In the genomic region with DNA sequence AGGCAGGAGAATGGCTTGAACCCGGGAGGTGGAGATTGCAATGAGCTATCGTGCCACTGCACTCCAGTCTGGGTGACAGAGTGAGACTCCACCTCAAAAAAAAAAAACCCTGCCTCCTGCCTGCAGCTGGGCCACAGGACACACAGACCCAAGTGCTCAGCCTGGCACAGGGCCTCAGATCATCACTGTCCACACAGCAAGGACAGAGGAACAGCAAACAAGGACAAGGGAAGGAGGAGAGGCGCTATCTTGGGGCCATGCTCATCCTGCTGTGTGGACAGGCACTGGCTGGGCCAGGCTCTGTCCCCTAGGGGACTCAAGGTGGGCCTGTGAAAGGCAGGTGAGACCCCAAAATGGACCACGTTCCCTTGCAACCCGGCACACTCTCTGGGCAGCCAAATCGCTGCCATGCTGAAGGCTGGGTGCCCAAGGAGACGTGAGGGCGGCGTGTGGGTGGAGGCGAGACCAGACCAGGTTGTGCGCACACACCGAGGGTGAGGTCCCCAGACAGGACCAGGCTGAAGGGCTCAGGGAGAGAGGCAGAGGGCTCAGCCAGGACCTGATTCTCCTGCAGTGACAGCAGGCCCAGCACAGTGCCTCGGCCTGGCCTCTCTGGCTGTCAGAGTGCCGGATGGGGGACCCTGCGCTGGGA, we compare ENCODE assay signal across 11 cellular contexts. TPM values are rescaled to one million over a fixed set of nuclear protein-coding genes. Genes with fewer than 3 reads are reported as not detected.
DNase-seq lines count a peak whose midpoint lies in the region; ATAC-seq lines count a peak whose summit lies in the region.
"Had no signal": no experiment of that assay in that cellular context is flagged by ENCODE, and none has a peak within 500 bp of the region (broad histone marks: within the 10 kb centered on the region; RNA-seq: fewer than 3 reads in every experiment).

No MANE protein-coding gene starts in this region.

- peaks cover 2% of the 10 kb centered on the region for H3K9me3 Mint-ChIP-seq in activated CD4-positive, alpha-beta T cell treated with anti-CD3 and anti-CD28 coated beads, Interleukin-2, amount 10 ng/mL, durations not matched to agents 7 days and 5 days
- H3K9me3 Mint-ChIP-seq in activated naive CD8-positive, alpha-beta T cell (ENCODE audit: low read depth), result no peaks in the 10 kb centered on the region
- no peaks in the 10 kb centered on the region for H3K9me3 Mint-ChIP-seq in immature natural killer cell
- H3K9me3 Mint-ChIP-seq in stimulated activated memory B cell treated with anti-CD40 and anti-IgM and Interleukin-4, amounts not matched to agents 10 μg/mL and 1 μg/mL and 100 μg/mL, for 72 hours, result no peaks in the 10 kb centered on the region

- H3K27ac Mint-ChIP-seq in activated CD4-positive, alpha-beta T cell treated with anti-CD3 and anti-CD28 coated beads, Interleukin-2, amount 10 ng/mL, durations not matched to agents 7 days and 5 days, result peak overlapping the region; percentile 87
- peak overlapping the region; percentile 79 for H3K27ac Mint-ChIP-seq in activated naive CD8-positive, alpha-beta T cell
- peak overlapping the region in 4 of 6 donors; percentile 35 to 76 (median 74) for H3K27ac Mint-ChIP-seq in immature natural killer cell
- H3K27ac Mint-ChIP-seq in stimulated activated memory B cell treated with anti-CD40 and anti-IgM and Interleukin-4, amounts not matched to agents 10 μg/mL and 1 μg/mL and 100 μg/mL, for 72 hours, result peak overlapping the region; percentile 80

- H3K4me1 Mint-ChIP-seq in activated CD4-positive, alpha-beta T cell treated with anti-CD3 and anti-CD28 coated beads, Interleukin-2, amount 10 ng/mL, durations not matched to agents 7 days and 5 days, result peaks cover 52% of the 10 kb centered on the region
- H3K4me1 Mint-ChIP-seq in activated naive CD8-positive, alpha-beta T cell (ENCODE audit: low read depth), result peaks cover 36% of the 10 kb centered on the region
- H3K4me1 Mint-ChIP-seq in immature natural killer cell, result peaks cover 40 to 46% of the 10 kb centered on the region in 2 donors
- H3K4me1 Mint-ChIP-seq in stimulated activated memory B cell treated with anti-CD40 and anti-IgM and Interleukin-4, amounts not matched to agents 10 μg/mL and 1 μg/mL and 100 μg/mL, for 72 hours, result peaks cover 59% of the 10 kb centered on the region

- CTCF ChIA-PET in activated CD4-positive, alpha-beta T cell treated with anti-CD3 and anti-CD28 coated beads, Interleukin-2, amount 10 ng/mL, durations not matched to agents 7 days and 5 days (lab: Charles Lee), result interaction anchor here (1.0 kb wide), 1 partner anchor 110 kb away, joined by 3 read pairs; no protein-coding TSS in a partner anchor

- H3K36me3 Mint-ChIP-seq in activated CD4-positive, alpha-beta T cell treated with anti-CD3 and anti-CD28 coated beads, Interleukin-2, amount 10 ng/mL, durations not matched to agents 7 days and 5 days (ENCODE audit: low read depth), result peaks cover 12% of the 10 kb centered on the region
- no peaks in the 10 kb centered on the region for H3K36me3 Mint-ChIP-seq in activated naive CD8-positive, alpha-beta T cell
- H3K36me3 Mint-ChIP-seq in immature natural killer cell, result peaks cover 0 to 4% (median 0%) of the 10 kb centered on the region in 3 donors
- peaks cover 19% of the 10 kb centered on the region for H3K36me3 Mint-ChIP-seq in stimulated activated memory B cell treated with anti-CD40 and anti-IgM and Interleukin-4, amounts not matched to agents 10 μg/mL and 1 μg/mL and 100 μg/mL, for 72 hours

- no peak for DNase-seq in activated CD4-positive, alpha-beta T cell treated with anti-CD3 and anti-CD28 coated beads, Interleukin-2, amount 10 ng/mL, durations not matched to agents 7 days and 5 days
- no peak for DNase-seq in activated CD4-positive, alpha-beta T cell treated with anti-CD3 and anti-CD28 coated beads for 1 hour
- DNase-seq in immature natural killer cell, result no peak
- DNase-seq: amniotic stem cell, GF-D8, NCI-H1092 had no signal

- H3K4me3 Mint-ChIP-seq in activated CD4-positive, alpha-beta T cell treated with anti-CD3 and anti-CD28 coated beads, Interleukin-2, amount 10 ng/mL, durations not matched to agents 7 days and 5 days, result peak overlapping the region; percentile 36
- H3K4me3 Mint-ChIP-seq in activated naive CD8-positive, alpha-beta T cell, result peak overlapping the region; percentile 89
- H3K4me3 Mint-ChIP-seq in immature natural killer cell, result peak overlapping the region; percentile 57 to 91 (median 71)
- H3K4me3 Mint-ChIP-seq in stimulated activated memory B cell treated with anti-CD40 and anti-IgM and Interleukin-4, amounts not matched to agents 10 μg/mL and 1 μg/mL and 100 μg/mL, for 72 hours, result peak overlapping the region; percentile 73

- POLR2A ChIA-PET in activated CD4-positive, alpha-beta T cell treated with anti-CD3 and anti-CD28 coated beads, Interleukin-2, amount 10 ng/mL, durations not matched to agents 7 days and 5 days (lab: Charles Lee), result no interaction called here

- ATAC-seq in stimulated activated memory B cell treated with anti-CD40 and anti-IgM and Interleukin-4, amounts not matched to agents 10 μg/mL and 1 μg/mL and 100 μg/mL, for 72 hours, result no peak
- ATAC-seq in HG02759 (IDR thresholded peaks at IDR 0.05; ENCODE audit: unreplicated experiment), result no peak
- ATAC-seq in HG03457 (IDR thresholded peaks at IDR 0.05; ENCODE audit: unreplicated experiment), result no peak
- ATAC-seq in GM18517 (IDR thresholded peaks at IDR 0.05; ENCODE audit: unreplicated experiment), result no peak

- no peaks in the 10 kb centered on the region for H3K27me3 Mint-ChIP-seq in activated CD4-positive, alpha-beta T cell treated with anti-CD3 and anti-CD28 coated beads, Interleukin-2, amount 10 ng/mL, durations not matched to agents 7 days and 5 days
- H3K27me3 Mint-ChIP-seq in activated naive CD8-positive, alpha-beta T cell, result no peaks in the 10 kb centered on the region
- H3K27me3 Mint-ChIP-seq in immature natural killer cell (ENCODE audit: low read depth in 3 of 3), result peaks cover 12 to 20% (median 18%) of the 10 kb centered on the region in 3 donors
- no peaks in the 10 kb centered on the region for H3K27me3 Mint-ChIP-seq in stimulated activated memory B cell treated with anti-CD40 and anti-IgM and Interleukin-4, amounts not matched to agents 10 μg/mL and 1 μg/mL and 100 μg/mL, for 72 hours

RNA-seq across cellular contexts. Expression of a gene that starts 9.1 kb away (rescaled TPM):
- total RNA-seq in activated CD4-positive, alpha-beta T cell treated with anti-CD3 and anti-CD28 coated beads, Interleukin-2, amount 10 ng/mL, durations not matched to agents 7 days and 5 days, result 10 to 100 TPM; 37.8 to 41.0 TPM
- 10 to 100 TPM; 19.3 to 35.5 (median 30.8) TPM for polyA plus RNA-seq in immature natural killer cell

RNA-seq across cellular contexts. Expression of a gene that starts 22.6 kb away (rescaled TPM):
- total RNA-seq in activated CD4-positive, alpha-beta T cell treated with anti-CD3 and anti-CD28 coated beads, Interleukin-2, amount 10 ng/mL, durations not matched to agents 7 days and 5 days, result 10 to 100 TPM; 19.3 to 21.4 TPM
- under 1 TPM in 2 of 3 donors, not detected in 1; 0.36 to 0.63 TPM for polyA plus RNA-seq in immature natural killer cell

RNA-seq across cellular contexts. Expression of a gene that starts 32.3 kb away (rescaled TPM):
- 10 to 100 TPM; 16.3 to 17.2 TPM for total RNA-seq in activated CD4-positive, alpha-beta T cell treated with anti-CD3 and anti-CD28 coated beads, Interleukin-2, amount 10 ng/mL, durations not matched to agents 7 days and 5 days
- polyA plus RNA-seq in immature natural killer cell, result 10 to 100 TPM in 1 of 3 donors, 1 to 10 TPM in 2; 6.5 to 13.2 (median 8.5) TPM

RNA-seq across cellular contexts. Expression of a gene that starts 33.8 kb away (rescaled TPM):
- 10 to 100 TPM; 67.1 to 70.8 TPM for total RNA-seq in activated CD4-positive, alpha-beta T cell treated with anti-CD3 and anti-CD28 coated beads, Interleukin-2, amount 10 ng/mL, durations not matched to agents 7 days and 5 days
- polyA plus RNA-seq in immature natural killer cell, result 10 to 100 TPM; 52.6 to 94.4 (median 63.1) TPM

RNA-seq across cellular contexts. Expression of a gene that starts 52.2 kb away (rescaled TPM):
- total RNA-seq in activated CD4-positive, alpha-beta T cell treated with anti-CD3 and anti-CD28 coated beads, Interleukin-2, amount 10 ng/mL, durations not matched to agents 7 days and 5 days, result 10 to 100 TPM; 54.0 to 58.7 TPM
- polyA plus RNA-seq in immature natural killer cell, result 1 to 10 TPM; 1.4 to 8.2 (median 2.9) TPM

Comparison
In these comparisons a context has a peak if more than half of its experiments do, and no peak if none do; other contexts are left out.
1. H3K4me3 Mint-ChIP-seq: peak in every context shown above with its lines; median percentile 89 in activated naive CD8-positive, alpha-beta T cell; 73 in stimulated activated memory B cell treated with anti-CD40 and anti-IgM and Interleukin-4, amounts not matched to agents 10 μg/mL and 1 μg/mL and 100 μg/mL, for 72 hours; 71 in immature natural killer cell; 36 in activated CD4-positive, alpha-beta T cell treated with anti-CD3 and anti-CD28 coated beads, Interleukin-2, amount 10 ng/mL, durations not matched to agents 7 days and 5 days.